Comparison of ENCODE assay signal across 13 cellular contexts in the genomic region with DNA sequence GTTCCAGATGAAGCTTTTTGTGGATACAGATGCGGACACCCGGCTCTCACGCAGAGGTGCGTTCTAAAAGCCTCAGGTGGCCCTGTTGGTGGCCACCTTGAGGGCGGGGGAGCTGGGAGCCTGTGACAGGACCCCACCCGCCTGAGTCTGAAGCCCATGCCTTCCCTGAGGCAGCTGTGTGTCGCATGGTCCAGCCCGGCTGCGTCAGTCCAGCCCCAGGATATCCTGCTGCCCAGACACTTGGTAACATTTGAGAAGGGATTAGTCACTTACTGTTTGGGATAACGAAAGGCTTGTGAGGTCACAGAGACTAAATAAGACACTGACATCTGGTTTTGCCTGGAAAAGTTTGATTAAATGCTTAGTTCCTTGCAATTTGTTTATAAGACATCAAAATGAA.
DNase-seq lines count a peak whose midpoint lies in the region; ATAC-seq and TF ChIP-seq lines count a peak whose summit lies in the region.
"Had no signal": no experiment of that assay in that cellular context is flagged by ENCODE, and none has a peak within 500 bp of the region (broad histone marks: within the 10 kb centered on the region; RNA-seq: fewer than 3 reads in every experiment).

No MANE protein-coding gene starts in this region.

- H3K4me3 ChIP-seq in heart left ventricle (no peak overlapping the region), colonic mucosa (no peak overlapping the region)

- H3K9me3 ChIP-seq in heart left ventricle = no peaks in the 10 kb centered on the region
- H3K9me3 ChIP-seq in colonic mucosa = no peaks in the 10 kb centered on the region

- H3K27ac Mint-ChIP-seq in glutamatergic neuron (ENCODE audit: unreplicated experiment) = no peak overlapping the region

- no peak overlapping the region for H3K4me3 Mint-ChIP-seq in glutamatergic neuron (ENCODE audit: unreplicated experiment)
- H3K4me3 Mint-ChIP-seq: mesothelial cell of epicardium had no signal

- peak; percentile 62 to 87 (median 75) for ATAC-seq in heart left ventricle
- no peak for ATAC-seq in Right ventricle myocardium inferior

- H3K9ac ChIP-seq in colonic mucosa (ENCODE audit: low read depth in 2 of 2, low read length in 2 of 2) = no peak overlapping the region

- no peaks in the 10 kb centered on the region for H3K36me3 Mint-ChIP-seq in glutamatergic neuron (ENCODE audit: unreplicated experiment)

- TF ChIP-seq CTCF in heart left ventricle (IDR thresholded peaks at IDR 0.05) (no peak), colonic mucosa (IDR thresholded peaks at IDR 0.05) (no peak), glutamatergic neuron (IDR thresholded peaks at IDR 0.05; ENCODE audit: partially characterized antibody, unreplicated experiment) (no peak)

- peaks cover 0 to 73% (median 55%) of the 10 kb centered on the region in 12 donors for H3K4me1 ChIP-seq in heart left ventricle
- H3K4me1 ChIP-seq in colonic mucosa = no peaks in the 10 kb centered on the region

- peaks cover 26% of the 10 kb centered on the region for H3K4me1 Mint-ChIP-seq in glutamatergic neuron (ENCODE audit: low read depth, unreplicated experiment)

- no peak for TF ChIP-seq POLR2A in heart left ventricle (IDR thresholded peaks at IDR 0.05)

- peak in 2 of 5 donors; percentile 53 to 73 for DNase-seq in heart left ventricle
- DNase-seq in Right ventricle myocardium inferior (ENCODE audit: missing footprints) = no peak
- no peak for DNase-seq in colonic mucosa
- DNase-seq in kidney tubule cell (ENCODE audit: low spot score) = peak; percentile 62
- no peak for DNase-seq in substantia nigra (lab: John Stamatoyannopoulos, UW)
- no peak for DNase-seq in glutamatergic neuron
- DNase-seq in NCI-H526 treated with DMSO at 0.1 percent for 48 hours (lab: John Stamatoyannopoulos, UW) = no peak
- no peak for DNase-seq in GM19240 (ENCODE audit: insufficient read length, low spot score)
- DNase-seq: activated gamma-delta T cell treated with Interleukin-2 at 50 U/mL for 16 hours, KBM-7, NCI-H524 treated with DMSO at 0.1 percent for 48 hours had no signal

- H3K9me3 Mint-ChIP-seq in glutamatergic neuron (ENCODE audit: unreplicated experiment) = peaks cover 5% of the 10 kb centered on the region
- H3K9me3 Mint-ChIP-seq: mesothelial cell of epicardium had no signal

- no peaks in the 10 kb centered on the region for H3K27me3 ChIP-seq in heart left ventricle
- H3K27me3 ChIP-seq in colonic mucosa = no peaks in the 10 kb centered on the region

- intact Hi-C loops in heart left ventricle (cut with DNase I) = loop anchor here in 5 of 10 donors (5.0 to 10.0 kb wide), 6 partner anchors 69 to 261 kb away; a partner anchor contains a TSS
- intact Hi-C loops in Right ventricle myocardium inferior (cut with DNase I) = no loop called here
- intact Hi-C loops in colonic mucosa (cut with DNase I) = no loop called here

- H3K36me3 ChIP-seq in heart left ventricle = peaks cover 0 to 22% (median 0%) of the 10 kb centered on the region in 9 donors
- H3K36me3 ChIP-seq in colonic mucosa = no peaks in the 10 kb centered on the region

- WGBS in heart left ventricle, 4 donors = 62 to 81% (median 73%) methylated on average over 9 to 10 of the region's 10 CpGs

- H3K27me3 Mint-ChIP-seq in glutamatergic neuron (ENCODE audit: unreplicated experiment) = peaks cover 6% of the 10 kb centered on the region

- peak overlapping the region in 8 of 12 donors; percentile 45 to 84 (median 76) for H3K27ac ChIP-seq in heart left ventricle
- peak overlapping the region; percentile 24 for H3K27ac ChIP-seq in colonic mucosa
- no peak overlapping the region for H3K27ac ChIP-seq in substantia nigra (ENCODE audit: low read depth, low read length, poor library complexity, severe bottlenecking)
- H3K27ac ChIP-seq: 22Rv1 had no signal
